In the genomic region with DNA sequence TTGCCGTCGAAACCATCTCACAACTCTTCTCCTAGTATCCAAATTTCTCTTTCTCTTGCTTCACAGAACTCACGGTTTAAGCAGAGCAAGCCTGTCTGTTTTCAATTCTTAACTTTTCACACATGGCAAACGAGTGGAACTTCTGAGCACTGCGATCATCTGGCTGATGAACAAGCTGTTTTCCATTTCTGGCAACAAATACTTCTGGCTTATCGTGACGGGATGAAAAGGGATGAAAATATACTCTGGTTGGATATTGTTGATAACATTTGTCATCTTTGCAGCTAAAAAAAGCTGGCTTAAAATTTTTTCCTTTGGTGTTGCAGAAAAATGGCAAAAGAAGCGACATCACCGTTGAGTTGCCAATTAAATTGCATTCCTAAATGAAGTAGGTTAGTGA, we compare ENCODE assay signal across 23 cellular contexts.
DNase-seq lines count a peak whose midpoint lies in the region; ATAC-seq and TF ChIP-seq lines count a peak whose summit lies in the region.
"Had no signal": no experiment of that assay in that cellular context is flagged by ENCODE, and none has a peak within 500 bp of the region (broad histone marks: within the 10 kb centered on the region; RNA-seq: fewer than 3 reads in every experiment).

No MANE protein-coding gene starts in this region.

- POLR2A ChIA-PET in OCI-LY7 (lab: Charles Lee) = no interaction called here

- H3K4me1 Mint-ChIP-seq in activated T-cell treated with anti-CD3 and anti-CD28 coated beads, Interleukin-2, amount 50 U/mL, for 72 hours (ENCODE audit: low read depth) = peaks cover 97% of the 10 kb centered on the region

- no peak overlapping the region for H3K9ac ChIP-seq in subcutaneous abdominal adipose tissue (ENCODE audit: low read length in 5 of 5)

- H4K20me1 ChIP-seq in OCI-LY7 (ENCODE audit: insufficient read depth, low read length) = no peaks in the 10 kb centered on the region

- TF ChIP-seq CTCF in OCI-LY7 (conservative IDR thresholded peaks at IDR 0.05; ENCODE audit: low read length) (no peak), fibroblast of the aortic adventitia (IDR thresholded peaks at IDR 0.05; ENCODE audit: insufficient read depth, low read length) (no peak)

- no peaks in the 10 kb centered on the region for H3K27me3 ChIP-seq in subcutaneous abdominal adipose tissue (ENCODE audit: control insufficient read depth in 5 of 5, insufficient read depth in 4 of 5, low read length in 5 of 5)
- H3K27me3 ChIP-seq: cardiac muscle cell, ovary, uterus had no signal

- H3K4me3 ChIP-seq in OCI-LY7 (ENCODE audit: low read depth, low read length, poor library complexity, severe bottlenecking) (peak overlapping the region; percentile 59), fibroblast of the aortic adventitia (ENCODE audit: low read depth, low read length) (no peak overlapping the region), subcutaneous abdominal adipose tissue (ENCODE audit: low read depth in 1 of 5, low read length in 5 of 5) (no peak overlapping the region)
- H3K4me3 ChIP-seq: cardiac muscle cell, ovary, uterus had no signal

- peak overlapping the region; percentile 75 for H3K4me2 ChIP-seq in OCI-LY7 (ENCODE audit: low read length)

- no peak for ATAC-seq in activated T-cell treated with anti-CD3 and anti-CD28 coated beads, Interleukin-2, amount 50 U/mL, for 72 hours (replicated peaks in 1 of 2)
- ATAC-seq in HG03439 (IDR thresholded peaks at IDR 0.05; ENCODE audit: unreplicated experiment) (no peak), GM19395 (IDR thresholded peaks at IDR 0.05; ENCODE audit: unreplicated experiment) (no peak)
- ATAC-seq: activated CD4-positive, CD25-positive, alpha-beta regulatory T cell treated with anti-CD3 and anti-CD28 coated beads, Interleukin-2, amount 50 U/mL, for 24 hours; sciatic nerve had no signal

- no peaks in the 10 kb centered on the region for H3K9me2 ChIP-seq in OCI-LY7 (ENCODE audit: insufficient read depth, low read length)

- H3K36me3 ChIP-seq in OCI-LY7 (ENCODE audit: insufficient read depth, low read length) = peaks cover 4% of the 10 kb centered on the region; the same call in 1 of the 2 replicates
- no peaks in the 10 kb centered on the region for H3K36me3 ChIP-seq in subcutaneous abdominal adipose tissue (ENCODE audit: control insufficient read depth in 5 of 5, insufficient read depth in 5 of 5, low read length in 5 of 5)
- H3K36me3 ChIP-seq: cardiac muscle cell, ovary, uterus had no signal

- intact Hi-C loops in OCI-LY7 (cut with micrococcal nuclease; ENCODE audit: unreplicated experiment) = no loop called here

- no peaks in the 10 kb centered on the region for H3K27me3 Mint-ChIP-seq in activated T-cell treated with anti-CD3 and anti-CD28 coated beads, Interleukin-2, amount 50 U/mL, for 72 hours (ENCODE audit: low read depth)
- H3K27me3 Mint-ChIP-seq: naive thymus-derived CD8-positive, alpha-beta T cell had no signal

- peak overlapping the region; percentile 98 for H3K27ac Mint-ChIP-seq in activated T-cell treated with anti-CD3 and anti-CD28 coated beads, Interleukin-2, amount 50 U/mL, for 72 hours

- peaks cover 4% of the 10 kb centered on the region; the same call in 1 of the 2 replicates for H3K9me3 ChIP-seq in OCI-LY7 (ENCODE audit: low read length)
- H3K9me3 ChIP-seq in subcutaneous abdominal adipose tissue (ENCODE audit: control insufficient read depth in 5 of 5, low read length in 5 of 5) = no peaks in the 10 kb centered on the region
- H3K9me3 ChIP-seq: ovary, uterus had no signal

- H3K9me3 Mint-ChIP-seq in activated T-cell treated with anti-CD3 and anti-CD28 coated beads, Interleukin-2, amount 50 U/mL, for 72 hours = no peaks in the 10 kb centered on the region

- peak overlapping the region; percentile 50; the same call in 1 of the 2 replicates for H2AFZ ChIP-seq in OCI-LY7 (ENCODE audit: low read length)

- peaks cover 11 to 14% of the 10 kb centered on the region in 2 donors for H3K36me3 Mint-ChIP-seq in activated T-cell treated with anti-CD3 and anti-CD28 coated beads, Interleukin-2, amount 50 U/mL, for 72 hours (ENCODE audit: insufficient read depth in 2 of 2)
- H3K36me3 Mint-ChIP-seq: CD8-positive, alpha-beta memory T cell had no signal

- DNase-seq in activated T-cell treated with anti-CD3 and anti-CD28 coated beads, Interleukin-2, amount 50 U/mL, for 72 hours = no peak
- DNase-seq in activated T-cell treated with anti-CD3 and anti-CD28 coated beads, Interleukin-2, amount 50 U/mL, for 1 hour = no peak
- DNase-seq in OCI-LY7 (ENCODE audit: low spot score) = no peak
- DNase-seq in fibroblast of the aortic adventitia (ENCODE audit: low read depth) = peak; percentile 86
- DNase-seq in NCI-H82 (lab: John Stamatoyannopoulos, UW) = no peak
- DNase-seq: CD8-positive, alpha-beta memory T cell; DND-41; foreskin melanocyte; islet precursor cell; NCI-H1930; NCI-H345; ovary; stimulated activated CD4-positive, alpha-beta T cell treated with anti-CD3 and anti-CD28 coated beads, Interleukin-1b, Interleukin-23, amount 100 ng/mL, for 48 hours; substantia nigra; uterus had no signal

- peak overlapping the region; percentile 98 for H3K27ac ChIP-seq in OCI-LY7 (ENCODE audit: low read depth, low read length, poor library complexity, severe bottlenecking)
- peak overlapping the region; percentile 12 for H3K27ac ChIP-seq in subcutaneous abdominal adipose tissue (ENCODE audit: low read depth, low read length)
- H3K27ac ChIP-seq: cardiac muscle cell, HL-60, ovary, uterus had no signal

- CTCF ChIA-PET in OCI-LY7 (lab: Charles Lee; ENCODE audit: unreplicated experiment) = no interaction called here

- peaks cover 73% of the 10 kb centered on the region for H3K4me1 ChIP-seq in OCI-LY7 (ENCODE audit: insufficient read depth, low read length, poor library complexity, severe bottlenecking)
- peaks cover 0 to 23% (median 13%) of the 10 kb centered on the region in 5 donors for H3K4me1 ChIP-seq in subcutaneous abdominal adipose tissue (ENCODE audit: control insufficient read depth in 5 of 5, insufficient read depth in 5 of 5, low read length in 5 of 5)

- no peaks in the 10 kb centered on the region for H3K79me2 ChIP-seq in OCI-LY7 (ENCODE audit: insufficient read depth, low read depth, low read length)

- BruUV-seq in OCI-LY7 (replicated peaks; lab: Mats Ljungman, UMichigan) = no TSS peak

- peak overlapping the region; percentile 74 to 75 for H3K4me3 Mint-ChIP-seq in activated T-cell treated with anti-CD3 and anti-CD28 coated beads, Interleukin-2, amount 50 U/mL, for 72 hours
